Comparison of ENCODE assay signal across 11 cellular contexts in the genomic region with DNA sequence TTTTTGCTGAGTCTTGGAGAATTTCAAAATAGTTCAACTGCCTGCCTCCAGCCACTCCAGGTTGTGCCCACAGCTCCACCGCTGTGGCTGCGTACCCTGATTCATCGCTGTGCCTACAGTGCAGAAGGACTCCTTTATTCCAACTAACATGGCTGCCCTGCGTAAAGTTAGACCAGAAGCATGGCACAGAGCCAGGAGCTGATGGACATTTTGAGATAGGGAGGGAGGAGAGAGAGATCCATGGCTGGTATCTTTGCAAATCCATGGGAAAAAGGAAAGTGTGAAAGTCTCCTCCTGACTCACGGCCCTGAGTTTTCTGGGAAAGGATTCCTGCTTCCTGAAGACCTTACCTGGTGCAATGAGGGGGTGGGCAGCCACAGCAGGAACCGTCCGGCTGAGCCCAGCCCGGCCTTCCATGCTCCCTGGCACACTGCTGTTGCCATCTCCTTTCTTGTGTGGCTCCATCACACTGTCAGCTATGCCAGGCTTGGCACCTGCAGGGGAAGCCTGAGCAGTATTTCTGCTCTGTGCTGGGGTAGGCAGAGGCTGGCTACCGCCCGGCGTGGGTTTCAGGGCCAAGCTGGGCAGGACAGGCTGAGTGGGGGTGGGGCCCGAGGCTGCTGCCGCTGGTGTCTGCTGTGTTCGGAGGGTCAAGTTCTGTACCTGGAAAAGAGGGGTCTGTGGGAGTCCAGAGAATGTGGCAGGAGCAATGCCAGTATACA. TPM values are rescaled to one million over a fixed set of nuclear protein-coding genes. Genes with fewer than 3 reads are reported as not detected.
DNase-seq lines count a peak whose midpoint lies in the region; ATAC-seq, FAIRE-seq and TF ChIP-seq lines count a peak whose summit lies in the region.
"Had no signal": no experiment of that assay in that cellular context is flagged by ENCODE, and none has a peak within 500 bp of the region (broad histone marks: within the 10 kb centered on the region; RNA-seq: fewer than 3 reads in every experiment).

No MANE protein-coding gene starts in this region.

- FAIRE-seq in RCC 7860 (lab: Jason Lieb, UNC) = no peak
- FAIRE-seq: small intestine had no signal

- no peak overlapping the region for H3K4me3 ChIP-seq in BLaER1
- no peak overlapping the region for H3K4me3 ChIP-seq in adipocyte (ENCODE audit: low read length)
- no peak overlapping the region for H3K4me3 ChIP-seq in cardiac muscle cell
- H3K4me3 ChIP-seq in gastrocnemius medialis = no peak overlapping the region
- H3K4me3 ChIP-seq: upper lobe of right lung had no signal

- ATAC-seq in gastrocnemius medialis = peak; percentile 6 to 10

- H3K4me1 ChIP-seq in BLaER1 = peaks cover 57% of the 10 kb centered on the region
- peaks cover 42% of the 10 kb centered on the region for H3K4me1 ChIP-seq in adipocyte (ENCODE audit: control insufficient read depth, insufficient read depth, low read length)
- peaks cover 46% of the 10 kb centered on the region for H3K4me1 ChIP-seq in cardiac muscle cell (ENCODE audit: low read depth)
- peaks cover 49 to 57% of the 10 kb centered on the region in 2 donors for H3K4me1 ChIP-seq in gastrocnemius medialis

- intact Hi-C loops in gastrocnemius medialis (cut with DNase I; ENCODE audit: low total_unique reads) = loop anchor here (2.0 to 10.0 kb wide), 5 partner anchors 40 to 246 kb away; no protein-coding TSS in a partner anchor

- TF ChIP-seq CTCF in cardiac muscle cell (IDR thresholded peaks at IDR 0.05; ENCODE audit: low read depth, low read length) = no peak
- TF ChIP-seq CTCF in gastrocnemius medialis (IDR thresholded peaks at IDR 0.05 in 4 of 5, conservative IDR thresholded peaks at IDR 0.05 in 1 of 5) = no peak

- DNase-seq in adipocyte (ENCODE audit: low read depth) = peak; percentile 5
- no peak for DNase-seq in cardiac muscle cell (ENCODE audit: low read depth in 1 of 2, low spot score in 1 of 2)
- peak in 1 of 2 donors; percentile 68 for DNase-seq in gastrocnemius medialis
- no peak for DNase-seq in kidney glomerular epithelial cell (lab: John Stamatoyannopoulos, UW)
- DNase-seq in activated CD4-positive, alpha-beta T cell treated with anti-CD3 and anti-CD28 coated beads, Interleukin-2, amount 50 U/mL, for 48 hours = no peak
- no peak for DNase-seq in HuH-7.5 (ENCODE audit: low spot score)
- no peak for DNase-seq in RCC 7860 (ENCODE audit: low spot score)

- TF ChIP-seq POLR2A in gastrocnemius medialis (IDR thresholded peaks at IDR 0.05) = no peak

- H3K9ac ChIP-seq in BLaER1 (peak overlapping the region; percentile 33; the same call in 1 of the 2 replicates), adipocyte (ENCODE audit: low read length) (no peak overlapping the region)

- H3K36me3 ChIP-seq in BLaER1 (peaks cover under 1% of the 10 kb centered on the region; the same call in 1 of the 2 replicates), adipocyte (ENCODE audit: control insufficient read depth, insufficient read depth, low read length, severe bottlenecking) (peaks cover 31% of the 10 kb centered on the region), cardiac muscle cell (no peaks in the 10 kb centered on the region), gastrocnemius medialis (peaks cover 0 to 3% of the 10 kb centered on the region in 2 donors)
- H3K36me3 ChIP-seq: upper lobe of right lung had no signal

- H3K27me3 ChIP-seq in BLaER1 (no peaks in the 10 kb centered on the region), adipocyte (replicated peaks; ENCODE audit: control insufficient read depth, insufficient read depth, low read length) (no peaks in the 10 kb centered on the region), cardiac muscle cell (no peaks in the 10 kb centered on the region), gastrocnemius medialis (no peaks in the 10 kb centered on the region)
- H3K27me3 ChIP-seq: upper lobe of right lung had no signal

- H3K4me2 ChIP-seq in BLaER1 = peak overlapping the region; percentile 89

- in situ Hi-C loops in gastrocnemius medialis (cut with MboI; ENCODE audit: low sequenced_read_pairs in 4 of 4) = loop anchor here (5.0 to 25.0 kb wide), 2 partner anchors 70 to 95 kb away; partner anchors contain the start of gene ZSCAN20 (in 2 of the 4)

- H4K20me1 ChIP-seq in BLaER1 = no peaks in the 10 kb centered on the region

- H3K9me3 ChIP-seq in BLaER1 (no peaks in the 10 kb centered on the region), adipocyte (ENCODE audit: control insufficient read depth, low read length) (no peaks in the 10 kb centered on the region), cardiac muscle cell (ENCODE audit: low read depth) (no peaks in the 10 kb centered on the region), gastrocnemius medialis (no peaks in the 10 kb centered on the region)
- H3K9me3 ChIP-seq: upper lobe of right lung had no signal

- H3K27ac ChIP-seq in BLaER1 (peak overlapping the region; percentile 46; the same call in 1 of the 2 replicates), cardiac muscle cell (peak overlapping the region; percentile 94), gastrocnemius medialis (peak overlapping the region; percentile 86 to 98 (median 96))
- H3K27ac ChIP-seq: upper lobe of right lung had no signal

RNA-seq across cellular contexts. Expression of gene A3GALT2, which starts 46.0 kb away (rescaled TPM):
- total RNA-seq in cardiac muscle cell (not detected in 2 replicates), gastrocnemius medialis (not detected)
- polyA plus RNA-seq in cardiac muscle cell = 0.57 TPM in 1 of 2 replicates, not detected in the other
- total RNA-seq: endothelial cell of umbilical vein, upper lobe of right lung had no signal
- polyA plus RNA-seq: endothelial cell of umbilical vein, small intestine had no signal

Comparison
In these comparisons a context has a peak if more than half of its experiments do, and no peak if none do; other contexts are left out.
1. H3K27ac ChIP-seq: peak in every context shown above with its lines; median percentile 96 in gastrocnemius medialis; 94 in cardiac muscle cell; 46 in BLaER1.